Comparison of ENCODE assay signal across 2 cellular contexts in genomic region chr3:9260305-9260704, GRCh38.
TF ChIP-seq lines count a peak whose summit lies in the region.

No MANE protein-coding gene starts in this region.

TF ChIP-seq in H1, 55 proteins besides CTCF, POLR2A, EP300 and RAD21:
- TF ChIP-seq TAF7 (optimal IDR thresholded peaks at IDR 0.05; ENCODE audit: borderline replicate concordance, low read depth, low read length) = no peak
- no peak for TF ChIP-seq CBX8 (IDR thresholded peaks at IDR 0.05; ENCODE audit: borderline replicate concordance, low read depth, low read length)
- TF ChIP-seq YY1 (IDR thresholded peaks at IDR 0.05; ENCODE audit: low read depth, low read length) = 0 out of 2 replicates have a peak, but pooled peaks have one; percentile 49

TF ChIP-seq in SK-N-SH, 30 proteins besides CTCF, POLR2A, EP300 and RAD21:
- TF ChIP-seq IRF3 (IDR thresholded peaks at IDR 0.05; ENCODE audit: low read depth, low read length) = no peak
- no peak for TF ChIP-seq RXRA (IDR thresholded peaks at IDR 0.05; ENCODE audit: borderline replicate concordance, low read depth)
- no peak for TF ChIP-seq TAF1 (IDR thresholded peaks at IDR 0.05; ENCODE audit: borderline replicate concordance, low read depth, low read length)
- no peak for TF ChIP-seq GABPA (IDR thresholded peaks at IDR 0.05; ENCODE audit: low read depth)
- TF ChIP-seq YY1 (IDR thresholded peaks at IDR 0.05; ENCODE audit: low read depth) = no peak
- no peak for TF ChIP-seq RFX5 (IDR thresholded peaks at IDR 0.05; ENCODE audit: low read length)
- TF ChIP-seq USF1 (IDR thresholded peaks at IDR 0.05; ENCODE audit: borderline replicate concordance, low read depth) = no peak
